ENCODE assay signal across 8 cellular contexts in genomic region chrX:1507511-1508463, GRCh38. TPM values are rescaled to one million over a fixed set of nuclear protein-coding genes. Genes with fewer than 3 reads are reported as not detected.
A peak's percentile ranks its signal among the peaks of the same experiment; 100 is the strongest.
DNase-seq lines count a peak whose midpoint lies in the region; ATAC-seq and TF ChIP-seq lines count a peak whose summit lies in the region.

No MANE protein-coding gene starts in this region.

- H2BK12ac ChIP-seq in trophoblast cell (ENCODE audit: low read length) = no peak overlapping the region

- H3K27me3 ChIP-seq in H7 (ENCODE audit: control insufficient read depth, insufficient read depth, low read length) = no peaks in the 10 kb centered on the region
- H3K27me3 ChIP-seq in esophagus muscularis mucosa = peaks cover 0 to 6% (median 0%) of the 10 kb centered on the region in 4 donors
- H3K27me3 ChIP-seq in prostate gland (replicated peaks; ENCODE audit: insufficient read depth) = no peaks in the 10 kb centered on the region
- H3K27me3 ChIP-seq in trophoblast cell (ENCODE audit: insufficient read depth, low read length) = no peaks in the 10 kb centered on the region

- H3K9me3 ChIP-seq in esophagus muscularis mucosa = no peaks in the 10 kb centered on the region
- H3K9me3 ChIP-seq in prostate gland = no peaks in the 10 kb centered on the region
- peaks cover 2% of the 10 kb centered on the region for H3K9me3 ChIP-seq in trophoblast cell (ENCODE audit: insufficient read depth, low read depth, low read length)

- H4K91ac ChIP-seq in trophoblast cell (ENCODE audit: low read depth, low read length) = no peak overlapping the region

- no peak for TF ChIP-seq CTCF in esophagus muscularis mucosa (IDR thresholded peaks at IDR 0.05)
- TF ChIP-seq CTCF in prostate gland (IDR thresholded peaks at IDR 0.05) = no peak

- no peaks in the 10 kb centered on the region for H3K79me2 ChIP-seq in trophoblast cell (ENCODE audit: control insufficient read depth, insufficient read depth, low read length, poor library complexity)

- H4K12ac ChIP-seq in trophoblast cell (ENCODE audit: low read depth, low read length) = no peak overlapping the region

- DNase-seq in H7 = peak; percentile 43
- DNase-seq in NOMO-1 treated with DMSO at 0.1 percent for 48 hours (lab: John Stamatoyannopoulos, UW; ENCODE audit: unreplicated experiment) = peak; percentile 67
- peak; percentile 91 for DNase-seq in esophagus muscularis mucosa (ENCODE audit: extremely low spot score)
- no peak for DNase-seq in NCI-H526 treated with DMSO at 0.1 percent for 48 hours (lab: John Stamatoyannopoulos, UW)
- no peak for DNase-seq in prostate gland (ENCODE audit: low spot score)
- no peak for DNase-seq in trophoblast cell
- no peak for DNase-seq in KG1 (lab: John Stamatoyannopoulos, UW)

- no peak overlapping the region for H2AFZ ChIP-seq in trophoblast cell (ENCODE audit: insufficient read depth, low read length, poor library complexity)

- no peak for TF ChIP-seq EP300 in esophagus muscularis mucosa (IDR thresholded peaks at IDR 0.05)

- H2BK120ac ChIP-seq in trophoblast cell (ENCODE audit: insufficient read depth, low read length, poor library complexity) = no peak overlapping the region

- no peak overlapping the region for H2BK5ac ChIP-seq in trophoblast cell (ENCODE audit: low read depth, low read length, poor library complexity)

- H3K4me3 ChIP-seq in H7 (ENCODE audit: insufficient read depth, low read depth, low read length) (no peak overlapping the region), esophagus muscularis mucosa (no peak overlapping the region), prostate gland (no peak overlapping the region), trophoblast cell (ENCODE audit: low read depth, low read length) (no peak overlapping the region)

- no peak overlapping the region for H3K27ac ChIP-seq in esophagus muscularis mucosa (replicated peaks in 1 of 4)
- H3K27ac ChIP-seq in prostate gland = no peak overlapping the region
- no peak overlapping the region for H3K27ac ChIP-seq in trophoblast cell (ENCODE audit: low read depth, low read length)

- no peak overlapping the region for H2AK5ac ChIP-seq in trophoblast cell (ENCODE audit: low read length)

- 86% methylated on average over 40 of the region's 40 CpGs for WGBS in esophagus muscularis mucosa
- 73% methylated on average over 40 of the region's 40 CpGs for WGBS in prostate gland
- WGBS in trophoblast cell (ENCODE audit: extremely low coverage, insufficient coverage, insufficient read length) = no CpG with 5 or more reads among the region's 40 CpGs

- H3K23ac ChIP-seq in trophoblast cell (ENCODE audit: low read length) = no peak overlapping the region

- H3K4me1 ChIP-seq in esophagus muscularis mucosa (peaks cover 0 to 4% (median 0%) of the 10 kb centered on the region in 4 donors), prostate gland (replicated peaks) (no peaks in the 10 kb centered on the region), trophoblast cell (ENCODE audit: control insufficient read depth in 1 of 2, insufficient read depth in 2 of 2, low read length in 2 of 2) (no peaks in the 10 kb centered on the region)

- peak; percentile 66 for ATAC-seq in GM18517 (IDR thresholded peaks at IDR 0.05; ENCODE audit: unreplicated experiment)

- H3K4ac ChIP-seq in trophoblast cell (ENCODE audit: low read depth, low read length) = no peak overlapping the region

- no peak overlapping the region for H3K18ac ChIP-seq in trophoblast cell (ENCODE audit: low read length)

- intact Hi-C loops in esophagus muscularis mucosa (cut with DNase I) = no loop called here
- intact Hi-C loops in prostate gland (cut with DNase I) = no loop called here

- no peaks in the 10 kb centered on the region for H3K36me3 ChIP-seq in H7 (replicated peaks; ENCODE audit: control insufficient read depth, insufficient read depth, low read length)
- no peaks in the 10 kb centered on the region for H3K36me3 ChIP-seq in esophagus muscularis mucosa
- H3K36me3 ChIP-seq in prostate gland = no peaks in the 10 kb centered on the region
- no peaks in the 10 kb centered on the region for H3K36me3 ChIP-seq in trophoblast cell (ENCODE audit: control insufficient read depth in 1 of 2, insufficient read depth in 2 of 2, low read length in 2 of 2)

- H3K9ac ChIP-seq in trophoblast cell (ENCODE audit: low read length) = no peak overlapping the region

- no peak overlapping the region for H3K4me2 ChIP-seq in trophoblast cell (ENCODE audit: low read length)

- no peak overlapping the region for H4K8ac ChIP-seq in trophoblast cell (ENCODE audit: low read depth, low read length)

- TF ChIP-seq POLR2A in esophagus muscularis mucosa (IDR thresholded peaks at IDR 0.05; ENCODE audit: low read depth) (no peak), prostate gland (IDR thresholded peaks at IDR 0.05) (no peak)

- no peak overlapping the region for H3K14ac ChIP-seq in trophoblast cell (ENCODE audit: low read length)

- no peaks in the 10 kb centered on the region for H3K79me1 ChIP-seq in trophoblast cell (ENCODE audit: low read length)

RNA-seq across cellular contexts. Expression of gene P2RY8, which starts 29.2 kb away (rescaled TPM):
- 0.03 and 0.15 TPM in 2 replicates for total RNA-seq in H7 (2014; rRNA removed; shearing (Covaris generic))
- total RNA-seq in esophagus muscularis mucosa (1 to 10 TPM in 3 of 4 donors, under 1 TPM in 1; 0.63 to 3.1 (median 1.9) TPM), prostate gland (1 to 10 TPM in 1 of 2 donors, under 1 TPM in 1; 0.59 to 1.8 TPM)
- not detected in 2 replicates for polyA plus RNA-seq in trophoblast cell (2013)

RNA-seq across cellular contexts. Expression of gene ASMTL, which starts 55.1 kb away (rescaled TPM):
- 36.5 and 37.0 TPM in 2 replicates for total RNA-seq in H7 (2014; rRNA removed; shearing (Covaris generic))
- 10 to 100 TPM; 28.7 to 52.2 (median 32.8) TPM for total RNA-seq in esophagus muscularis mucosa
- 10 to 100 TPM; 43.1 to 44.2 TPM for total RNA-seq in prostate gland
- polyA plus RNA-seq in trophoblast cell (2013) = 25.0 and 26.2 TPM in 2 replicates

Comparison
In these comparisons a context has a peak if more than half of its experiments do, and no peak if none do; other contexts are left out.
1. DNase-seq: peak in H7 (single experiment), NOMO-1 treated with DMSO at 0.1 percent for 48 hours (single experiment) and esophagus muscularis mucosa (single experiment); none in NCI-H526 treated with DMSO at 0.1 percent for 48 hours (single experiment), prostate gland (single experiment), trophoblast cell (0 of 2) and KG1 (single experiment).